ENCODE assay signal across 12 cellular contexts in genomic region chr1:3314561-3315271, GRCh38.
DNase-seq lines count a peak whose midpoint lies in the region; ATAC-seq and TF ChIP-seq lines count a peak whose summit lies in the region.
"Had no signal": no experiment of that assay in that cellular context is flagged by ENCODE, and none has a peak within 500 bp of the region (broad histone marks: within the 10 kb centered on the region; RNA-seq: fewer than 3 reads in every experiment).

No MANE protein-coding gene starts in this region.

- H3K4me1 ChIP-seq in mesendoderm (ENCODE audit: control insufficient read depth, low read depth, low read length), result peaks cover 4% of the 10 kb centered on the region
- H3K4me1 ChIP-seq in transverse colon, result peaks cover 12 to 32% (median 20%) of the 10 kb centered on the region in 4 donors

- peak overlapping the region; percentile 62 for H3K4me3 Mint-ChIP-seq in HFFc6
- H3K4me3 Mint-ChIP-seq: activated naive CD4-positive, alpha-beta T cell treated with anti-CD3 and anti-CD28 coated beads, Interleukin-2, amount 10 ng/mL, durations not matched to agents 7 days and 5 days had no signal

- no peak overlapping the region for H4K5ac ChIP-seq in mesendoderm (ENCODE audit: low read length)

- no peak overlapping the region for H3K18ac ChIP-seq in mesendoderm (ENCODE audit: low read length)

- TF ChIP-seq EP300 in transverse colon (IDR thresholded peaks at IDR 0.05; ENCODE audit: low read depth), result no peak

- no peak for DNase-seq in HFFc6
- DNase-seq in brain microvascular endothelial cell, result no peak
- peak; percentile 51 for DNase-seq in mesendoderm
- DNase-seq in transverse colon, result no peak
- no peak for DNase-seq in erythroblast (lab: John Stamatoyannopoulos, UW)
- DNase-seq in stimulated activated CD4-positive, alpha-beta T cell treated with anti-CD3 and anti-CD28 coated beads, Interleukin-12 subunit alpha, Interleukin-12 subunit beta, amount 100 ng/mL, for 4 hours, result no peak
- DNase-seq: activated CD4-positive, alpha-beta T cell treated with anti-CD3 and anti-CD28 coated beads, Interleukin-2, amount 50 U/mL, for 1 hour; activated naive CD4-positive, alpha-beta T cell treated with anti-CD3 and anti-CD28 coated beads, Interleukin-2, amount 10 ng/mL, durations not matched to agents 7 days and 5 days; NCI-H345; retina; Right ventricle myocardium superior had no signal

- H2BK15ac ChIP-seq in mesendoderm (replicated peaks; ENCODE audit: low read depth), result no peak overlapping the region

- H3K79me2 ChIP-seq in mesendoderm (ENCODE audit: control insufficient read depth, insufficient read depth, low read length), result no peaks in the 10 kb centered on the region

- H3K56ac ChIP-seq in mesendoderm (ENCODE audit: low read length), result no peak overlapping the region

- peaks cover 5% of the 10 kb centered on the region; the same call in 1 of the 2 replicates for H3K36me3 Mint-ChIP-seq in HFFc6 (ENCODE audit: low read depth)

- no peak overlapping the region for H2BK5ac ChIP-seq in mesendoderm (ENCODE audit: low read length)

- H3K9me3 Mint-ChIP-seq in HFFc6, result peaks cover 4% of the 10 kb centered on the region; the same call in 1 of the 2 replicates

- H3K36me3 ChIP-seq in brain microvascular endothelial cell (replicated peaks) (no peaks in the 10 kb centered on the region), mesendoderm (ENCODE audit: control insufficient read depth, insufficient read depth, low read length) (no peaks in the 10 kb centered on the region), transverse colon (no peaks in the 10 kb centered on the region)

- H3K27me3 ChIP-seq in brain microvascular endothelial cell (replicated peaks), result no peaks in the 10 kb centered on the region
- peaks cover 18% of the 10 kb centered on the region for H3K27me3 ChIP-seq in mesendoderm (ENCODE audit: insufficient read depth, low read length, poor library complexity)
- no peaks in the 10 kb centered on the region for H3K27me3 ChIP-seq in transverse colon

- H3K79me1 ChIP-seq in mesendoderm (ENCODE audit: low read length), result no peaks in the 10 kb centered on the region

- H3K4me2 ChIP-seq in mesendoderm (ENCODE audit: low read length), result no peak overlapping the region

- no peak overlapping the region for H2AK5ac ChIP-seq in mesendoderm (ENCODE audit: low read length)

- H4K8ac ChIP-seq in mesendoderm (ENCODE audit: low read depth, low read length), result no peak overlapping the region

- H3K27me3 Mint-ChIP-seq in HFFc6 (ENCODE audit: insufficient read depth), result no peaks in the 10 kb centered on the region; the same call in 1 of the 2 replicates

- peak overlapping the region; percentile 99 for H3K27ac ChIP-seq in brain microvascular endothelial cell
- H3K27ac ChIP-seq in mesendoderm (ENCODE audit: low read depth, low read length), result no peak overlapping the region
- peak overlapping the region in 3 of 4 donors; percentile 80 to 88 (median 85) for H3K27ac ChIP-seq in transverse colon

- no peak overlapping the region for H3K4me3 ChIP-seq in brain microvascular endothelial cell (ENCODE audit: low read depth, low read length)
- H3K4me3 ChIP-seq in mesendoderm (ENCODE audit: low read length), result no peak overlapping the region
- H3K4me3 ChIP-seq in transverse colon, result no peak overlapping the region

- no peak overlapping the region for H2BK120ac ChIP-seq in mesendoderm (ENCODE audit: low read depth, low read length)

- no peak for ATAC-seq in HG03378 (IDR thresholded peaks at IDR 0.05; ENCODE audit: unreplicated experiment)

- H3K9ac ChIP-seq in mesendoderm (ENCODE audit: low read length), result no peak overlapping the region

- H3K27ac Mint-ChIP-seq in HFFc6, result peak overlapping the region; percentile 99

- in situ Hi-C loops in brain microvascular endothelial cell (cut with HindIII; ENCODE audit: low pct_ligation_motif_present, low sequenced_read_pairs), result no loop called here
- in situ Hi-C loops in transverse colon (cut with MboI; ENCODE audit: low pct_ligation_motif_present in 1 of 4, low pct_unique_long_range_greater_than_20kb in 1 of 4, low sequenced_read_pairs in 3 of 4), result no loop called here

- H3K4me1 Mint-ChIP-seq in HFFc6 (ENCODE audit: low read depth), result peaks cover 41% of the 10 kb centered on the region

- no peak overlapping the region for H3K4ac ChIP-seq in mesendoderm (ENCODE audit: low read depth, low read length)

- TF ChIP-seq CTCF in HFFc6 (IDR thresholded peaks at IDR 0.05), result no peak
- TF ChIP-seq CTCF in brain microvascular endothelial cell (IDR thresholded peaks at IDR 0.05; ENCODE audit: low read depth, low read length, missing control alignments), result no peak
- no peak for TF ChIP-seq CTCF in transverse colon (IDR thresholded peaks at IDR 0.05)

- TF ChIP-seq POLR2A in transverse colon (IDR thresholded peaks at IDR 0.05) (no peak), erythroblast (IDR thresholded peaks at IDR 0.05; ENCODE audit: low read length) (no peak)

- WGBS in mesendoderm (ENCODE audit: extremely low coverage, insufficient coverage, low lambda C conversion rate), result no CpG with 5 or more reads among the region's 21 CpGs
- WGBS in transverse colon (ENCODE audit: low coverage in 1 of 2), 2 donors, result 58 to 67% methylated on average over 9 to 21 of the region's 21 CpGs

- no peak overlapping the region for H3K23ac ChIP-seq in mesendoderm (ENCODE audit: low read length)

- H3K9me3 ChIP-seq in transverse colon, result no peaks in the 10 kb centered on the region

- intact Hi-C loops in transverse colon (cut with DNase I; ENCODE audit: low total_unique reads), result no loop called here
